Comparison of ENCODE assay signal across 1 cellular context in the genomic region with DNA sequence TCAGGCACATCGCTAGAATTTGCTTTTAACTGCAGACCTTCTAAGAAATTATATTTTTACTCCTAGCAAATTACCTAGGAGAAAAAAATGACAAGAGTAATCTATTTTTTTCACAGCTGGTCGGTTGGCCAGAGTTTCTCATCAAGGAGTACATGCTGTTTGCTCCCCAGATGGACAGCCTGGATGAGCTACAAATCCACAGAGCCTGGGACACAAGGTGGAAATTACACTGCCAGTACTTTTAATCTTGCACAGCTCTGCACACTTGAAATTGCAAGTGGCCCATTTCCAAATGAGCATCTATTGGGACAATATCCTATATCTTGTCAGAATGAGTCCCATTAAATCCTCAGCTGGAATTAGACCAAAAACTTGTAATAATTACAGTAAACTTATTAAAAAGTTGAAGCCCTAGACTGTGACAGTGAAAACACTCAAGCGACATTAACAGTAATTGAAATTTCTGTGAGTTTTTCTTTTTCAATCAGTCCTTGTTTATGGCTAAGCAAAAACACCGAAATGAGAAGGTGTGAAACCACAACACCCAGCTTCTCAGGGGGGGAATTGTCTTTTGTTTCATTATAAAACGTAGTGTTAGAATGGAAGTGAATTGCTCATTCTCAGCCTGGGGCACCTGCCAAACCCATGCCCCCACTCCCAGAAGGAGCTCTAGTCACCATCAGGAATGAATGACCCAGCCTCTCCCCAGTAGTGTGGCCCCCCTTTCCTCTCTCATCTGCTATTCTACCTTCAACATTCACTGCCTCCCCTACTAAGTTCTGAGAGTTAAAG.
TF ChIP-seq lines count a peak whose summit lies in the region.

No MANE protein-coding gene starts in this region.

TF ChIP-seq in GM12878, 131 proteins besides CTCF, POLR2A, EP300 and RAD21 (continued from another document and continues in another):
- no peak for TF ChIP-seq CUX1 (IDR thresholded peaks at IDR 0.05; ENCODE audit: insufficient replicate concordance, low read depth, low read length)
- peak; percentile 57; the same call in 1 of the 2 replicates for TF ChIP-seq PAX5 (IDR thresholded peaks at IDR 0.05; ENCODE audit: borderline replicate concordance, low read depth, low read length)
- no peak for TF ChIP-seq SMAD5 (IDR thresholded peaks at IDR 0.05; ENCODE audit: low read depth)
- peak; percentile 58; the same call in 1 of the 2 replicates for TF ChIP-seq ZNF207 (IDR thresholded peaks at IDR 0.05; ENCODE audit: borderline replicate concordance)
- TF ChIP-seq ZNF384 (IDR thresholded peaks at IDR 0.05; ENCODE audit: borderline replicate concordance, low read depth, low read length) = no peak
- TF ChIP-seq CREB1 (IDR thresholded peaks at IDR 0.05; ENCODE audit: low read depth) = no peak
- TF ChIP-seq, protein P1, sequence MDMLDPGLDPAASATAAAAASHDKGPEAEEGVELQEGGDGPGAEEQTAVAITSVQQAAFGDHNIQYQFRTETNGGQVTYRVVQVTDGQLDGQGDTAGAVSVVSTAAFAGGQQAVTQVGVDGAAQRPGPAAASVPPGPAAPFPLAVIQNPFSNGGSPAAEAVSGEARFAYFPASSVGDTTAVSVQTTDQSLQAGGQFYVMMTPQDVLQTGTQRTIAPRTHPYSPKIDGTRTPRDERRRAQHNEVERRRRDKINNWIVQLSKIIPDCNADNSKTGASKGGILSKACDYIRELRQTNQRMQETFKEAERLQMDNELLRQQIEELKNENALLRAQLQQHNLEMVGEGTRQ (IDR thresholded peaks at IDR 0.05; ENCODE audit: borderline replicate concordance, low read depth, low read length) = no peak
- TF ChIP-seq, protein P2, sequence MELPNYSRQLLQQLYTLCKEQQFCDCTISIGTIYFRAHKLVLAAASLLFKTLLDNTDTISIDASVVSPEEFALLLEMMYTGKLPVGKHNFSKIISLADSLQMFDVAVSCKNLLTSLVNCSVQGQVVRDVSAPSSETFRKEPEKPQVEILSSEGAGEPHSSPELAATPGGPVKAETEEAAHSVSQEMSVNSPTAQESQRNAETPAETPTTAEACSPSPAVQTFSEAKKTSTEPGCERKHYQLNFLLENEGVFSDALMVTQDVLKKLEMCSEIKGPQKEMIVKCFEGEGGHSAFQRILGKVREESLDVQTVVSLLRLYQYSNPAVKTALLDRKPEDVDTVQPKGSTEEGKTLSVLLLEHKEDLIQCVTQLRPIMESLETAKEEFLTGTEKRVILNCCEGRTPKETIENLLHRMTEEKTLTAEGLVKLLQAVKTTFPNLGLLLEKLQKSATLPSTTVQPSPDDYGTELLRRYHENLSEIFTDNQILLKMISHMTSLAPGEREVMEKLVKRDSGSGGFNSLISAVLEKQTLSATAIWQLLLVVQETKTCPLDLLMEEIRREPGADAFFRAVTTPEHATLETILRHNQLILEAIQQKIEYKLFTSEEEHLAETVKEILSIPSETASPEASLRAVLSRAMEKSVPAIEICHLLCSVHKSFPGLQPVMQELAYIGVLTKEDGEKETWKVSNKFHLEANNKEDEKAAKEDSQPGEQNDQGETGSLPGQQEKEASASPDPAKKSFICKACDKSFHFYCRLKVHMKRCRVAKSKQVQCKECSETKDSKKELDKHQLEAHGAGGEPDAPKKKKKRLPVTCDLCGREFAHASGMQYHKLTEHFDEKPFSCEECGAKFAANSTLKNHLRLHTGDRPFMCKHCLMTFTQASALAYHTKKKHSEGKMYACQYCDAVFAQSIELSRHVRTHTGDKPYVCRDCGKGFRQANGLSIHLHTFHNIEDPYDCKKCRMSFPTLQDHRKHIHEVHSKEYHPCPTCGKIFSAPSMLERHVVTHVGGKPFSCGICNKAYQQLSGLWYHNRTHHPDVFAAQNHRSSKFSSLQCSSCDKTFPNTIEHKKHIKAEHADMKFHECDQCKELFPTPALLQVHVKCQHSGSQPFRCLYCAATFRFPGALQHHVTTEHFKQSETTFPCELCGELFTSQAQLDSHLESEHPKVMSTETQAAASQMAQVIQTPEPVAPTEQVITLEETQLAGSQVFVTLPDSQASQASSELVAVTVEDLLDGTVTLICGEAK (IDR thresholded peaks at IDR 0.05; ENCODE audit: borderline replicate concordance) = no peak
- no peak for TF ChIP-seq ZBTB4 (CRISPR knock-in tag; IDR thresholded peaks at IDR 0.05)
- TF ChIP-seq NFIC (IDR thresholded peaks at IDR 0.05; ENCODE audit: low read depth, low read length) = 0 out of 2 replicates have a peak, but pooled peaks have one; percentile 25
- TF ChIP-seq CBX5 (IDR thresholded peaks at IDR 0.05; ENCODE audit: low read depth) = no peak
- TF ChIP-seq ZNF217 (IDR thresholded peaks at IDR 0.05) = peak; percentile 77
- TF ChIP-seq NBN (IDR thresholded peaks at IDR 0.05) = peak; percentile 71
- peak; percentile 90 for TF ChIP-seq IKZF1 (conservative IDR thresholded peaks at IDR 0.05)
- no peak for TF ChIP-seq SIN3A (IDR thresholded peaks at IDR 0.05; ENCODE audit: low read depth, low read length)
- peak; percentile 98 for TF ChIP-seq MTA2 (IDR thresholded peaks at IDR 0.05; ENCODE audit: low read depth)
- TF ChIP-seq SMC3 (IDR thresholded peaks at IDR 0.05; ENCODE audit: borderline replicate concordance, low read length) = no peak
- no peak for TF ChIP-seq BCLAF1 (IDR thresholded peaks at IDR 0.05)
- TF ChIP-seq ZNF24 (IDR thresholded peaks at IDR 0.05) = peak; percentile 51; the same call in 1 of the 2 replicates
- TF ChIP-seq KAT2A (conservative IDR thresholded peaks at IDR 0.05; ENCODE audit: control insufficient read depth, low read depth, low read length) = no peak
- no peak for TF ChIP-seq PML (IDR thresholded peaks at IDR 0.05; ENCODE audit: low read length)
- peak; percentile 74; the same call in 1 of the 2 replicates for TF ChIP-seq ZNF687 (IDR thresholded peaks at IDR 0.05)
- TF ChIP-seq, protein P3, sequence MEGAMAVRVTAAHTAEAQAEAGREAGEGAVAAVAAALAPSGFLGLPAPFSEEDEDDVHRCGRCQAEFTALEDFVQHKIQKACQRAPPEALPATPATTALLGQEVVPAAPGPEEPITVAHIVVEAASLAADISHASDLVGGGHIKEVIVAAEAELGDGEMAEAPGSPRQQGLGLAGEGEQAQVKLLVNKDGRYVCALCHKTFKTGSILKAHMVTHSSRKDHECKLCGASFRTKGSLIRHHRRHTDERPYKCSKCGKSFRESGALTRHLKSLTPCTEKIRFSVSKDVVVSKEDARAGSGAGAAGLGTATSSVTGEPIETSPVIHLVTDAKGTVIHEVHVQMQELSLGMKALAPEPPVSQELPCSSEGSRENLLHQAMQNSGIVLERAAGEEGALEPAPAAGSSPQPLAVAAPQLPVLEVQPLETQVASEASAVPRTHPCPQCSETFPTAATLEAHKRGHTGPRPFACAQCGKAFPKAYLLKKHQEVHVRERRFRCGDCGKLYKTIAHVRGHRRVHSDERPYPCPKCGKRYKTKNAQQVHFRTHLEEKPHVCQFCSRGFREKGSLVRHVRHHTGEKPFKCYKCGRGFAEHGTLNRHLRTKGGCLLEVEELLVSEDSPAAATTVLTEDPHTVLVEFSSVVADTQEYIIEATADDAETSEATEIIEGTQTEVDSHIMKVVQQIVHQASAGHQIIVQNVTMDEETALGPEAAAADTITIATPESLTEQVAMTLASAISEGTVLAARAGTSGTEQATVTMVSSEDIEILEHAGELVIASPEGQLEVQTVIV (IDR thresholded peaks at IDR 0.05; ENCODE audit: borderline replicate concordance, partially characterized antibody) = no peak
- no peak for TF ChIP-seq CBFB (IDR thresholded peaks at IDR 0.05; ENCODE audit: low read depth)
